ENCODE assay signal across 12 cellular contexts in the genomic region with DNA sequence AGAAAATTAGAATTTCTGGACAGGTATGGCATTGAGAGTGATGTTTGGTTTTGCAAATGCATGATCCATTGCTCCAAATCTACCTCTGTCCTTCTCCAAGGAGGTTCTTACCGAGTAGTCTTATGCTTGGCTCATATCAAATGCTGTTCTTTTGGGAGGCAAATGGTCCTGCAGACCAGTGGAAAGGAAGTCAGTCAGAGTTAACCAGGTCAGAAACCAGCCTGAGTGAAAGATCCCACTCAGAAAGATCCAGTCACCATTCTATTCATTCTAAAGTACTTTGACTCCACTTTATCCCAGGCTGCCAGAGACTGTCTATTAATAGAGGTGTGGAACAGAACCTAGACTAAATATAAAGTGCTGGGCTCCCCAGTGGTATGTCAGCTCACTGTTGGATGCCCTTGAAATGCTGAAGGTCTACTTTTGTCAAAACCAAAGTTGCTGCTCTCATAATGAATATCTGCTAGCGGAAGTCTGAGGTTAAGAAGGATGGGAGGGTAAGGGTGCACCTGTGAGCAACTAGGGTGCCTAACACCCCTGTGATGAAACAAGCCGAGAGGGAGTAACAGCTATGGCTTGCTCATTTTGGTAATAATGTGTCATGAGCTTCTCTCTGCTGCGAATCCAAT.
DNase-seq lines count a peak whose midpoint lies in the region; ATAC-seq and TF ChIP-seq lines count a peak whose summit lies in the region.
"Had no signal": no experiment of that assay in that cellular context is flagged by ENCODE, and none has a peak within 500 bp of the region (broad histone marks: within the 10 kb centered on the region; RNA-seq: fewer than 3 reads in every experiment).

No MANE protein-coding gene starts in this region.

- POLR2A ChIA-PET in activated CD4-positive, alpha-beta T cell treated with anti-CD3 and anti-CD28 coated beads for 36 hours (lab: Charles Lee), result no interaction called here
- POLR2A ChIA-PET in activated CD4-positive, alpha-beta T cell treated with anti-CD3 and anti-CD28 coated beads, Interleukin-2, amount 10 ng/mL, durations not matched to agents 7 days and 5 days (lab: Charles Lee), result interaction anchor here (0.6 to 0.7 kb wide), 2 partner anchors 24 to 269 kb away, joined by 3 to 5 read pairs; no protein-coding TSS in a partner anchor

- TF ChIP-seq CTCF in type B pancreatic cell (conservative IDR thresholded peaks at IDR 0.05), result no peak

- H3K4me3 Mint-ChIP-seq in activated CD4-positive, alpha-beta T cell treated with anti-CD3 and anti-CD28 coated beads for 36 hours, result no peak overlapping the region
- no peak overlapping the region for H3K4me3 Mint-ChIP-seq in activated CD4-positive, alpha-beta T cell treated with anti-CD3 and anti-CD28 coated beads, Interleukin-2, amount 10 ng/mL, durations not matched to agents 7 days and 5 days
- no peak overlapping the region for H3K4me3 Mint-ChIP-seq in stimulated activated effector memory CD8-positive, alpha-beta T cell treated with anti-CD3 and anti-CD28 coated beads, Interleukin-12 subunit alpha, Interleukin-12 subunit beta, amount 100 ng/mL, for 72 hours
- H3K4me3 Mint-ChIP-seq in type B pancreatic cell, result no peak overlapping the region

- intact Hi-C loops in activated CD4-positive, alpha-beta T cell treated with anti-CD3 and anti-CD28 coated beads for 36 hours (cut with DNase I, micrococcal nuclease), result no loop called here

- no peak overlapping the region for H3K27ac Mint-ChIP-seq in activated CD4-positive, alpha-beta T cell treated with anti-CD3 and anti-CD28 coated beads for 36 hours
- H3K27ac Mint-ChIP-seq in activated CD4-positive, alpha-beta T cell treated with anti-CD3 and anti-CD28 coated beads, Interleukin-2, amount 10 ng/mL, durations not matched to agents 7 days and 5 days, result no peak overlapping the region
- no peak overlapping the region for H3K27ac Mint-ChIP-seq in stimulated activated effector memory CD8-positive, alpha-beta T cell treated with anti-CD3 and anti-CD28 coated beads, Interleukin-12 subunit alpha, Interleukin-12 subunit beta, amount 100 ng/mL, for 72 hours
- no peak overlapping the region for H3K27ac Mint-ChIP-seq in type B pancreatic cell

- CTCF ChIA-PET in activated CD4-positive, alpha-beta T cell treated with anti-CD3 and anti-CD28 coated beads for 36 hours (lab: Charles Lee), result no interaction called here
- CTCF ChIA-PET in activated CD4-positive, alpha-beta T cell treated with anti-CD3 and anti-CD28 coated beads, Interleukin-2, amount 10 ng/mL, durations not matched to agents 7 days and 5 days (lab: Charles Lee), result interaction anchor here (0.6 kb wide), 1 partner anchor 38 kb away, joined by 4 read pairs; no protein-coding TSS in a partner anchor

- peak; percentile 55 for ATAC-seq in activated CD4-positive, alpha-beta T cell treated with anti-CD3 and anti-CD28 coated beads for 36 hours
- ATAC-seq in HG02571 (IDR thresholded peaks at IDR 0.05; ENCODE audit: unreplicated experiment) (peak; percentile 100), HG03457 (IDR thresholded peaks at IDR 0.05; ENCODE audit: unreplicated experiment) (peak; percentile 99)
- ATAC-seq in stimulated activated effector memory CD8-positive, alpha-beta T cell treated with anti-CD3 and anti-CD28 coated beads, Interleukin-12 subunit alpha, Interleukin-12 subunit beta, amount 100 ng/mL, for 72 hours, result peak; percentile 76
- ATAC-seq: A549 had no signal

- no peaks in the 10 kb centered on the region for H3K36me3 Mint-ChIP-seq in activated CD4-positive, alpha-beta T cell treated with anti-CD3 and anti-CD28 coated beads for 36 hours (ENCODE audit: low read depth)
- H3K36me3 Mint-ChIP-seq in activated CD4-positive, alpha-beta T cell treated with anti-CD3 and anti-CD28 coated beads, Interleukin-2, amount 10 ng/mL, durations not matched to agents 7 days and 5 days (ENCODE audit: low read depth), result no peaks in the 10 kb centered on the region
- H3K36me3 Mint-ChIP-seq in stimulated activated effector memory CD8-positive, alpha-beta T cell treated with anti-CD3 and anti-CD28 coated beads, Interleukin-12 subunit alpha, Interleukin-12 subunit beta, amount 100 ng/mL, for 72 hours, result no peaks in the 10 kb centered on the region
- peaks cover 6% of the 10 kb centered on the region for H3K36me3 Mint-ChIP-seq in type B pancreatic cell

- H3K9me3 Mint-ChIP-seq in activated CD4-positive, alpha-beta T cell treated with anti-CD3 and anti-CD28 coated beads for 36 hours (ENCODE audit: low read depth), result no peaks in the 10 kb centered on the region
- H3K9me3 Mint-ChIP-seq in activated CD4-positive, alpha-beta T cell treated with anti-CD3 and anti-CD28 coated beads, Interleukin-2, amount 10 ng/mL, durations not matched to agents 7 days and 5 days, result no peaks in the 10 kb centered on the region
- peaks cover 8% of the 10 kb centered on the region for H3K9me3 Mint-ChIP-seq in stimulated activated effector memory CD8-positive, alpha-beta T cell treated with anti-CD3 and anti-CD28 coated beads, Interleukin-12 subunit alpha, Interleukin-12 subunit beta, amount 100 ng/mL, for 72 hours
- H3K9me3 Mint-ChIP-seq in type B pancreatic cell, result peaks cover 7% of the 10 kb centered on the region

- H3K4me1 Mint-ChIP-seq in activated CD4-positive, alpha-beta T cell treated with anti-CD3 and anti-CD28 coated beads for 36 hours, result no peaks in the 10 kb centered on the region
- no peaks in the 10 kb centered on the region for H3K4me1 Mint-ChIP-seq in activated CD4-positive, alpha-beta T cell treated with anti-CD3 and anti-CD28 coated beads, Interleukin-2, amount 10 ng/mL, durations not matched to agents 7 days and 5 days
- no peaks in the 10 kb centered on the region for H3K4me1 Mint-ChIP-seq in stimulated activated effector memory CD8-positive, alpha-beta T cell treated with anti-CD3 and anti-CD28 coated beads, Interleukin-12 subunit alpha, Interleukin-12 subunit beta, amount 100 ng/mL, for 72 hours
- peaks cover 29% of the 10 kb centered on the region for H3K4me1 Mint-ChIP-seq in type B pancreatic cell (ENCODE audit: unreplicated experiment)

- peaks cover 3% of the 10 kb centered on the region for H3K27me3 Mint-ChIP-seq in activated CD4-positive, alpha-beta T cell treated with anti-CD3 and anti-CD28 coated beads for 36 hours
- no peaks in the 10 kb centered on the region for H3K27me3 Mint-ChIP-seq in activated CD4-positive, alpha-beta T cell treated with anti-CD3 and anti-CD28 coated beads, Interleukin-2, amount 10 ng/mL, durations not matched to agents 7 days and 5 days
- peaks cover 8% of the 10 kb centered on the region for H3K27me3 Mint-ChIP-seq in type B pancreatic cell

- DNase-seq in activated CD4-positive, alpha-beta T cell treated with anti-CD3 and anti-CD28 coated beads for 36 hours, result no peak
- DNase-seq in activated CD4-positive, alpha-beta T cell treated with anti-CD3 and anti-CD28 coated beads, Interleukin-2, amount 10 ng/mL, durations not matched to agents 7 days and 5 days, result no peak
- no peak for DNase-seq in stimulated activated effector memory CD8-positive, alpha-beta T cell treated with anti-CD3 and anti-CD28 coated beads, Interleukin-12 subunit alpha, Interleukin-12 subunit beta, amount 100 ng/mL, for 72 hours (ENCODE audit: low spot score in 2 of 2)
- DNase-seq in NCI-H2227 treated with DMSO at 0.1 percent for 48 hours (lab: John Stamatoyannopoulos, UW) (no peak), type B pancreatic cell (ENCODE audit: extremely low spot score, unreplicated experiment) (no peak), DMS 273 treated with DMSO at 0.1 percent for 48 hours (lab: John Stamatoyannopoulos, UW) (no peak)
- DNase-seq: activated CD4-positive, alpha-beta T cell treated with anti-CD3 and anti-CD28 coated beads, Interleukin-2, amount 50 U/mL, for 1 hour; aorta; Kasumi-1 had no signal
